19 cellular contexts compared by ENCODE assay signal in the genomic region with DNA sequence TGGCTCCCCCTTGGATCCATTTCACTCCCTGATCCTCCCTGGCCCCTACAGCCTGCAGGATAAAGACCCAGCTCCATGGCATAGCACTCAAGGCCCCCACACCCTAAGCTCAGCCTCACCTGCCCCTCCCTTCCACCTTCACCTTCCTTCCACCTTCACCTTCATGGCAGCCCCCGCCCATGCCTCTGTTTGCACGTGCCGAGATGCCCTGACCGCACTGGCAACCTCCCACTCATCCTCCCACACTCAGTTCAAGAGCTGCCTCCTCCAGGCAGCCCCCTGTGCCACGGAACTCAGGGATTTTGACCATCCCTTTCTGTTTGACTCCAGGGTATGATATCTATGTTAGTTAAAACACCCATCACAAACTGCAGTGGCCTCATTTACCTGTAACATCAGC.
"Had no signal": no experiment of that assay in that cellular context is flagged by ENCODE, and none has a peak within 500 bp of the region (broad histone marks: within the 10 kb centered on the region; RNA-seq: fewer than 3 reads in every experiment).

No MANE protein-coding gene starts in this region.

- H3K27me3 Mint-ChIP-seq: progenitor cell of endocrine pancreas had no signal

- DNase-seq: activated CD4-positive, alpha-beta T cell treated with anti-CD3 and anti-CD28 coated beads, Interleukin-2, amount 50 U/mL, for 1 hour; activated gamma-delta T cell; activated T-cell treated with anti-CD3 and anti-CD28 coated beads, Interleukin-2, amount 50 U/mL, for 1 hour; amniotic stem cell; body of pancreas; caudate nucleus; esophagus squamous epithelium; hippocampal formation; left ventricle myocardium inferior; nephron progenitor cell; occipital lobe; SHP77 treated with DMSO at 0.1 percent for 48 hours; stimulated activated CD4-positive, alpha-beta T cell treated with anti-CD3 and anti-CD28 coated beads, Interleukin-2, amount 100 ng/mL, for 48 hours; stimulated activated naive CD4-positive, alpha-beta T cell treated with Interleukin-2 at 50 U/mL for 16 hours; substantia nigra; transverse colon had no signal

- H3K9me3 Mint-ChIP-seq: nephron progenitor cell had no signal

- H3K4me3 ChIP-seq: body of pancreas, coronary artery, esophagus squamous epithelium, left ventricle myocardium inferior, right atrium auricular region, transverse colon had no signal

- H3K4me1 ChIP-seq: esophagus squamous epithelium, transverse colon had no signal

- H3K27ac ChIP-seq: body of pancreas, coronary artery, esophagus squamous epithelium, left ventricle myocardium inferior, right atrium auricular region, transverse colon had no signal

- H3K27ac Mint-ChIP-seq: progenitor cell of endocrine pancreas had no signal

- H3K9me3 ChIP-seq: body of pancreas, esophagus squamous epithelium, left ventricle myocardium inferior, right atrium auricular region, transverse colon had no signal

- H3K4me3 Mint-ChIP-seq: nephron progenitor cell had no signal

- H3K27me3 ChIP-seq: body of pancreas, esophagus squamous epithelium, right atrium auricular region, transverse colon had no signal
